In the genomic region with DNA sequence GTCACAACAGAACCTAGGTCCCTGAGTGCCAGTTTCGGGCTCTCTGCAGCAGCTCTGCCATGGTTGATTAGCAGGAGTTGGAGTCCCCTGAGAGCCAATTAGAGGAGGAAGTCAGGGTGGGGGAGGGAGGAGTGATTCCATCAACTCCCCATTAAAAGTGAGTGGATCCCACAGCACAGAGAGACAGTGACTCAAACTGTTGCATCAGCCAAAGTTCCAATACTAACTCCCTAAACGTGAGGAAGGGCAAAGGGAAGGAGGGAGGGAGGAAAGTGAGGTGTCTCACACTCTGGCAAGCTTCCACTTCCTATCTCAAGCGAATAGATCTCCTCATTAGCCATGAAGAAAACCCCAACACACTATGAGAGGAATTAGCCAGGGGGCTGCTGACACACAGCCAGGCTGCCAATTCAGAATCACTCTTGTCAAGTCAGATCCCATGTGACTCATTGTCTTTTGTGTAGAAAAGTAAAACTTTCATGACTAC, we compare ENCODE assay signal across 2 cellular contexts.
A peak's percentile ranks its signal among the peaks of the same experiment; 100 is the strongest.
TF ChIP-seq lines count a peak whose summit lies in the region.

No MANE protein-coding gene starts in this region.

TF ChIP-seq in HCT116, 20 proteins besides CTCF, POLR2A, EP300 and RAD21 (continued from another document):
- TF ChIP-seq, protein P1, sequence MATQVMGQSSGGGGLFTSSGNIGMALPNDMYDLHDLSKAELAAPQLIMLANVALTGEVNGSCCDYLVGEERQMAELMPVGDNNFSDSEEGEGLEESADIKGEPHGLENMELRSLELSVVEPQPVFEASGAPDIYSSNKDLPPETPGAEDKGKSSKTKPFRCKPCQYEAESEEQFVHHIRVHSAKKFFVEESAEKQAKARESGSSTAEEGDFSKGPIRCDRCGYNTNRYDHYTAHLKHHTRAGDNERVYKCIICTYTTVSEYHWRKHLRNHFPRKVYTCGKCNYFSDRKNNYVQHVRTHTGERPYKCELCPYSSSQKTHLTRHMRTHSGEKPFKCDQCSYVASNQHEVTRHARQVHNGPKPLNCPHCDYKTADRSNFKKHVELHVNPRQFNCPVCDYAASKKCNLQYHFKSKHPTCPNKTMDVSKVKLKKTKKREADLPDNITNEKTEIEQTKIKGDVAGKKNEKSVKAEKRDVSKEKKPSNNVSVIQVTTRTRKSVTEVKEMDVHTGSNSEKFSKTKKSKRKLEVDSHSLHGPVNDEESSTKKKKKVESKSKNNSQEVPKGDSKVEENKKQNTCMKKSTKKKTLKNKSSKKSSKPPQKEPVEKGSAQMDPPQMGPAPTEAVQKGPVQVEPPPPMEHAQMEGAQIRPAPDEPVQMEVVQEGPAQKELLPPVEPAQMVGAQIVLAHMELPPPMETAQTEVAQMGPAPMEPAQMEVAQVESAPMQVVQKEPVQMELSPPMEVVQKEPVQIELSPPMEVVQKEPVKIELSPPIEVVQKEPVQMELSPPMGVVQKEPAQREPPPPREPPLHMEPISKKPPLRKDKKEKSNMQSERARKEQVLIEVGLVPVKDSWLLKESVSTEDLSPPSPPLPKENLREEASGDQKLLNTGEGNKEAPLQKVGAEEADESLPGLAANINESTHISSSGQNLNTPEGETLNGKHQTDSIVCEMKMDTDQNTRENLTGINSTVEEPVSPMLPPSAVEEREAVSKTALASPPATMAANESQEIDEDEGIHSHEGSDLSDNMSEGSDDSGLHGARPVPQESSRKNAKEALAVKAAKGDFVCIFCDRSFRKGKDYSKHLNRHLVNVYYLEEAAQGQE (IDR thresholded peaks at IDR 0.05; ENCODE audit: low read depth), result no peak
- TF ChIP-seq EGR1 (IDR thresholded peaks at IDR 0.05; ENCODE audit: low read depth) (no peak), SIN3A (IDR thresholded peaks at IDR 0.05; ENCODE audit: low read depth) (no peak), SP1 (IDR thresholded peaks at IDR 0.05; ENCODE audit: low read depth) (0 out of 2 replicates have a peak, but pooled peaks have one; percentile 9), TCF7L2 (IDR thresholded peaks at IDR 0.05; ENCODE audit: borderline replicate concordance, extremely low read depth, insufficient read depth, insufficient read length) (no peak)
TF ChIP-seq in HCT116: peak in this region for 2.

TF ChIP-seq in SK-N-SH treated with all-trans-retinoic acid at 6 μM for 48 hours, 23 proteins besides CTCF, POLR2A, EP300 and RAD21 (continued from another document):
- TF ChIP-seq, protein P2, sequence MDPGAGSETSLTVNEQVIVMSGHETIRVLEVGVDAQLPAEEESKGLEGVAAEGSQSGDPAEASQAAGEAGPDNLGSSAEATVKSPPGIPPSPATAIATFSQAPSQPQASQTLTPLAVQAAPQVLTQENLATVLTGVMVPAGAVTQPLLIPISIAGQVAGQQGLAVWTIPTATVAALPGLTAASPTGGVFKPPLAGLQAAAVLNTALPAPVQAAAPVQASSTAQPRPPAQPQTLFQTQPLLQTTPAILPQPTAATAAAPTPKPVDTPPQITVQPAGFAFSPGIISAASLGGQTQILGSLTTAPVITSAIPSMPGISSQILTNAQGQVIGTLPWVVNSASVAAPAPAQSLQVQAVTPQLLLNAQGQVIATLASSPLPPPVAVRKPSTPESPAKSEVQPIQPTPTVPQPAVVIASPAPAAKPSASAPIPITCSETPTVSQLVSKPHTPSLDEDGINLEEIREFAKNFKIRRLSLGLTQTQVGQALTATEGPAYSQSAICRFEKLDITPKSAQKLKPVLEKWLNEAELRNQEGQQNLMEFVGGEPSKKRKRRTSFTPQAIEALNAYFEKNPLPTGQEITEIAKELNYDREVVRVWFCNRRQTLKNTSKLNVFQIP (CRISPR knock-in tag; IDR thresholded peaks at IDR 0.05; ENCODE audit: borderline replicate concordance, low read depth), result no peak
- TF ChIP-seq ISL1 (CRISPR knock-in tag; IDR thresholded peaks at IDR 0.05), result no peak
- no peak for TF ChIP-seq ZNF70 (CRISPR knock-in tag; IDR thresholded peaks at IDR 0.05)
- TF ChIP-seq ZNF8 (CRISPR knock-in tag; IDR thresholded peaks at IDR 0.05), result no peak
- TF ChIP-seq CSDC2 (CRISPR knock-in tag; IDR thresholded peaks at IDR 0.05), result no peak
- TF ChIP-seq TOX (CRISPR knock-in tag; IDR thresholded peaks at IDR 0.05; ENCODE audit: borderline replicate concordance), result no peak
- TF ChIP-seq ZC3H10 (CRISPR knock-in tag; IDR thresholded peaks at IDR 0.05), result no peak
- TF ChIP-seq ZNF565 (CRISPR knock-in tag; conservative IDR thresholded peaks at IDR 0.05; ENCODE audit: low read depth), result no peak
- TF ChIP-seq ESRRG (CRISPR knock-in tag; IDR thresholded peaks at IDR 0.05), result no peak
- TF ChIP-seq, protein P3, sequence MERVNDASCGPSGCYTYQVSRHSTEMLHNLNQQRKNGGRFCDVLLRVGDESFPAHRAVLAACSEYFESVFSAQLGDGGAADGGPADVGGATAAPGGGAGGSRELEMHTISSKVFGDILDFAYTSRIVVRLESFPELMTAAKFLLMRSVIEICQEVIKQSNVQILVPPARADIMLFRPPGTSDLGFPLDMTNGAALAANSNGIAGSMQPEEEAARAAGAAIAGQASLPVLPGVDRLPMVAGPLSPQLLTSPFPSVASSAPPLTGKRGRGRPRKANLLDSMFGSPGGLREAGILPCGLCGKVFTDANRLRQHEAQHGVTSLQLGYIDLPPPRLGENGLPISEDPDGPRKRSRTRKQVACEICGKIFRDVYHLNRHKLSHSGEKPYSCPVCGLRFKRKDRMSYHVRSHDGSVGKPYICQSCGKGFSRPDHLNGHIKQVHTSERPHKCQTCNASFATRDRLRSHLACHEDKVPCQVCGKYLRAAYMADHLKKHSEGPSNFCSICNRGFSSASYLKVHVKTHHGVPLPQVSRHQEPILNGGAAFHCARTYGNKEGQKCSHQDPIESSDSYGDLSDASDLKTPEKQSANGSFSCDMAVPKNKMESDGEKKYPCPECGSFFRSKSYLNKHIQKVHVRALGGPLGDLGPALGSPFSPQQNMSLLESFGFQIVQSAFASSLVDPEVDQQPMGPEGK (CRISPR knock-in tag; IDR thresholded peaks at IDR 0.05; ENCODE audit: borderline replicate concordance), result no peak
